In genomic region chr21:39384674-39385298, GRCh38 we compare ENCODE assay signal across 9 cellular contexts. TPM values are rescaled to one million over a fixed set of nuclear protein-coding genes. Genes with fewer than 3 reads are reported as not detected.
DNase-seq lines count a peak whose midpoint lies in the region; ATAC-seq lines count a peak whose summit lies in the region.
"Had no signal": no experiment of that assay in that cellular context is flagged by ENCODE, and none has a peak within 500 bp of the region (broad histone marks: within the 10 kb centered on the region; RNA-seq: fewer than 3 reads in every experiment).

No MANE protein-coding gene starts in this region.

- peak; percentile 56 for DNase-seq in A172 (ENCODE audit: low spot score)
- peak; percentile 12 for DNase-seq in H7
- DNase-seq in kidney tubule cell (ENCODE audit: low spot score) = peak; percentile 70
- no peak for DNase-seq in NCI-H226
- DNase-seq in HPDE6-E6E7 (ENCODE audit: extremely low spot score) = no peak
- no peak for DNase-seq in T1000 (lab: John Stamatoyannopoulos, UW)
- DNase-seq: OCI-M1 had no signal

- H3K9me3 Mint-ChIP-seq in activated T-helper 17 cell treated with anti-CD3 and anti-CD28 coated beads, Interleukin-2, amount 50 U/mL, for 72 hours = no peaks in the 10 kb centered on the region

- no peaks in the 10 kb centered on the region for H3K27me3 Mint-ChIP-seq in activated T-helper 17 cell treated with anti-CD3 and anti-CD28 coated beads, Interleukin-2, amount 50 U/mL, for 72 hours

- H3K36me3 ChIP-seq in H7 (replicated peaks; ENCODE audit: control insufficient read depth, insufficient read depth, low read length) = no peaks in the 10 kb centered on the region; the same call in 1 of the 2 replicates

- H3K4me1 Mint-ChIP-seq in activated T-helper 17 cell treated with anti-CD3 and anti-CD28 coated beads, Interleukin-2, amount 50 U/mL, for 72 hours = peaks cover 10% of the 10 kb centered on the region

- peak overlapping the region; percentile 55 for H3K4me3 Mint-ChIP-seq in activated T-helper 17 cell treated with anti-CD3 and anti-CD28 coated beads, Interleukin-2, amount 50 U/mL, for 72 hours

- H3K27ac Mint-ChIP-seq in activated T-helper 17 cell treated with anti-CD3 and anti-CD28 coated beads, Interleukin-2, amount 50 U/mL, for 72 hours = peak overlapping the region; percentile 80

- H3K27me3 ChIP-seq in H7 (ENCODE audit: control insufficient read depth, insufficient read depth, low read length) = no peaks in the 10 kb centered on the region

- no peak overlapping the region for H3K4me3 ChIP-seq in H7 (ENCODE audit: insufficient read depth, low read depth, low read length)

- no peak for ATAC-seq in activated T-helper 17 cell treated with anti-CD3 and anti-CD28 coated beads, Interleukin-2, amount 50 U/mL, for 72 hours (replicated peaks)
- no peak for ATAC-seq in HG03378 (IDR thresholded peaks at IDR 0.05; ENCODE audit: unreplicated experiment)

- peaks cover 7% of the 10 kb centered on the region for H3K36me3 Mint-ChIP-seq in activated T-helper 17 cell treated with anti-CD3 and anti-CD28 coated beads, Interleukin-2, amount 50 U/mL, for 72 hours (ENCODE audit: low read depth)

RNA-seq across cellular contexts. Expression of gene HMGN1, which starts 35.9 kb away (rescaled TPM):
- total RNA-seq in A172 (2014; rRNA removed; shearing (Covaris generic)) = 461 and 562 TPM in 2 replicates
- 310 and 389 TPM in 2 replicates for total RNA-seq in H7 (2014; rRNA removed; shearing (Covaris generic))
- 100 to 1,000 TPM; 254 to 398 TPM for total RNA-seq in activated T-helper 17 cell treated with anti-CD3 and anti-CD28 coated beads, Interleukin-2, amount 50 U/mL, for 72 hours

Comparison
In these comparisons a context has a peak if more than half of its experiments do, and no peak if none do; other contexts are left out.
1. DNase-seq: peak in A172 (single experiment), H7 (single experiment) and kidney tubule cell (single experiment); none in NCI-H226 (single experiment), HPDE6-E6E7 (single experiment) and T1000 (single experiment).